Comparison of ENCODE assay signal across 1 cellular context in genomic region chr15:75131269-75131643, GRCh38.
TF ChIP-seq lines count a peak whose summit lies in the region.

No MANE protein-coding gene starts in this region.

TF ChIP-seq in GM12878, 131 proteins besides CTCF, POLR2A, EP300 and RAD21:
- TF ChIP-seq ATF2 (IDR thresholded peaks at IDR 0.05; ENCODE audit: low read length) (0 out of 2 replicates have a peak, but pooled peaks have one; percentile 8), IRF3 (IDR thresholded peaks at IDR 0.05) (no peak), FOXM1 (IDR thresholded peaks at IDR 0.05; ENCODE audit: low read depth, low read length) (peak; percentile 9; the same call in 1 of the 2 replicates), RB1 (IDR thresholded peaks at IDR 0.05; ENCODE audit: borderline replicate concordance) (peak; percentile 25; the same call in 1 of the 2 replicates)
